Comparison of ENCODE assay signal across 40 cellular contexts in the genomic region with DNA sequence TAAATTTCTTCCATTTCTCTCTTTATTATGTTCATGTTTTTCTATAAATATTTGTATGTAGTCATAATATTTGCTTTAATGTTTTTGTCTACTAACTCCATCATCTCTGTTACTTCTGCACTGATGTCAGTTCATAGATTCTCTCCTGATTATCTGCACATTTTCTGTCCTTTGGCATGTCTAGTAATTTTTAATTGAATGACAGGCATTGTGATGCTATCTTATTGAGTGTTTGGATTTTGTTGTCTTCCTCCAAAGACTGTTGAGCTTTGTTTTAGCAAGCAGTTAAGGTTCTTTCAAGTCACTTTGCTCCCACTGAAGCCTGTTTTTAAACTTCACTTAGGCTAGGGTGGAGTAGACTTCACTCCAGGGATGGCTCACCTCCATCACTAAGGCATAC.
"Had no signal": no experiment of that assay in that cellular context is flagged by ENCODE, and none has a peak within 500 bp of the region (broad histone marks: within the 10 kb centered on the region; RNA-seq: fewer than 3 reads in every experiment).

No MANE protein-coding gene starts in this region.

- H3K4me1 Mint-ChIP-seq: activated naive CD4-positive, alpha-beta T cell treated with anti-CD3 and anti-CD28 coated beads, Interleukin-2, amount 10 ng/mL, durations not matched to agents 7 days and 5 days; activated naive CD4-positive, alpha-beta T cell treated with anti-CD3 and anti-CD28 coated beads, Interleukin-2, amount 50 U/mL, for 24 hours; activated naive CD8-positive, alpha-beta T cell treated with anti-CD3 and anti-CD28 coated beads for 36 hours; activated naive CD8-positive, alpha-beta T cell treated with anti-CD3 and anti-CD28 coated beads, Interleukin-2, amount 10 ng/mL, durations not matched to agents 7 days and 5 days; activated naive CD8-positive, alpha-beta T cell treated with anti-CD3 and anti-CD28 coated beads, Interleukin-2, amount 50 U/mL, for 24 hours; activated T-helper 17 cell treated with anti-CD3 and anti-CD28 coated beads, Interleukin-2, amount 50 U/mL, for 72 hours; brain; central memory CD8-positive, alpha-beta T cell had no signal

- H3K27me3 Mint-ChIP-seq: activated naive CD4-positive, alpha-beta T cell treated with anti-CD3 and anti-CD28 coated beads, Interleukin-2, amount 50 U/mL, for 24 hours; activated naive CD8-positive, alpha-beta T cell; activated naive CD8-positive, alpha-beta T cell treated with anti-CD3 and anti-CD28 coated beads, Interleukin-2, amount 50 U/mL, for 24 hours; activated T-helper 17 cell treated with anti-CD3 and anti-CD28 coated beads, Interleukin-2, amount 50 U/mL, for 72 hours; central memory CD8-positive, alpha-beta T cell had no signal

- H3K27ac ChIP-seq: adrenal gland, ascending aorta, body of pancreas, brain microvascular endothelial cell, breast epithelium, cardiac muscle cell had no signal

- H3K36me3 ChIP-seq: adrenal gland, ascending aorta, brain microvascular endothelial cell, breast epithelium, cardiac muscle cell had no signal

- H3K4me3 Mint-ChIP-seq: activated naive CD4-positive, alpha-beta T cell treated with anti-CD3 and anti-CD28 coated beads for 36 hours; activated naive CD4-positive, alpha-beta T cell treated with anti-CD3 and anti-CD28 coated beads, Interleukin-2, amount 10 ng/mL, durations not matched to agents 7 days and 5 days; activated naive CD4-positive, alpha-beta T cell treated with anti-CD3 and anti-CD28 coated beads, Interleukin-2, amount 50 U/mL, for 24 hours; activated naive CD8-positive, alpha-beta T cell; activated naive CD8-positive, alpha-beta T cell treated with anti-CD3 and anti-CD28 coated beads for 36 hours; activated naive CD8-positive, alpha-beta T cell treated with anti-CD3 and anti-CD28 coated beads, Interleukin-2, amount 10 ng/mL, durations not matched to agents 7 days and 5 days; activated naive CD8-positive, alpha-beta T cell treated with anti-CD3 and anti-CD28 coated beads, Interleukin-2, amount 50 U/mL, for 24 hours; activated T-cell treated with anti-CD3 and anti-CD28 coated beads, Interleukin-2, amount 50 U/mL, for 24 hours; activated T-cell treated with anti-CD3 and anti-CD28 coated beads, Interleukin-2, amount 50 U/mL, for 4 hours; activated T-cell treated with anti-CD3 and anti-CD28 coated beads, Interleukin-2, amount 50 U/mL, for 72 hours; activated T-helper 1 cell treated with anti-CD3 and anti-CD28 coated beads, Interleukin-12 subunit alpha, Interleukin-12 subunit beta, Interleukin-2, Interleukin-4 antibody, amounts not matched to agents 30 ng/mL and 10 ng/mL and 1 ng/mL, durations not matched to agents 14 hours and 24 hours and 36 hours; activated T-helper 17 cell treated with anti-CD3 and anti-CD28 coated beads, Interleukin-2, amount 50 U/mL, for 72 hours; brain; central memory CD8-positive, alpha-beta T cell had no signal

- H3K4me3 ChIP-seq: adrenal gland, ascending aorta, body of pancreas, breast epithelium, cardiac muscle cell had no signal

- H3K36me3 Mint-ChIP-seq: activated naive CD4-positive, alpha-beta T cell treated with anti-CD3 and anti-CD28 coated beads, Interleukin-2, amount 10 ng/mL, durations not matched to agents 7 days and 5 days; activated naive CD4-positive, alpha-beta T cell treated with anti-CD3 and anti-CD28 coated beads, Interleukin-2, amount 50 U/mL, for 24 hours had no signal

- H3K27ac Mint-ChIP-seq: activated naive CD4-positive, alpha-beta T cell treated with anti-CD3 and anti-CD28 coated beads for 36 hours; activated naive CD4-positive, alpha-beta T cell treated with anti-CD3 and anti-CD28 coated beads, Interleukin-2, amount 10 ng/mL, durations not matched to agents 7 days and 5 days; activated naive CD4-positive, alpha-beta T cell treated with anti-CD3 and anti-CD28 coated beads, Interleukin-2, amount 50 U/mL, for 24 hours; activated naive CD4-positive, alpha-beta T cell treated with anti-CD3 and anti-CD28 coated beads, Interleukin-2, amount 50 U/mL, for 72 hours; activated naive CD8-positive, alpha-beta T cell; activated naive CD8-positive, alpha-beta T cell treated with anti-CD3 and anti-CD28 coated beads for 36 hours; activated naive CD8-positive, alpha-beta T cell treated with anti-CD3 and anti-CD28 coated beads, Interleukin-2, amount 10 ng/mL, durations not matched to agents 7 days and 5 days; activated naive CD8-positive, alpha-beta T cell treated with anti-CD3 and anti-CD28 coated beads, Interleukin-2, amount 50 U/mL, for 24 hours; activated T-cell treated with anti-CD3 and anti-CD28 coated beads, Interleukin-2, amount 50 U/mL, for 24 hours; activated T-helper 1 cell treated with anti-CD3 and anti-CD28 coated beads, Interleukin-12 subunit alpha, Interleukin-12 subunit beta, Interleukin-2, Interleukin-4 antibody, amounts not matched to agents 30 ng/mL and 10 ng/mL and 1 ng/mL, durations not matched to agents 14 hours and 24 hours and 36 hours; activated T-helper 17 cell treated with anti-CD3 and anti-CD28 coated beads, Interleukin-2, amount 50 U/mL, for 72 hours; activated T-helper 2 cell treated with anti-CD3 and anti-CD28 coated beads, Interferon-gamma antibody, Interleukin-2, Interleukin-4, amounts not matched to agents 10 μg/mL and 5 μg/mL and 100 μg/mL, durations not matched to agents 14 hours and 24 hours and 36 hours; brain had no signal

- DNase-seq: activated effector memory CD4-positive, alpha-beta T cell treated with anti-CD3 and anti-CD28 coated beads, Interleukin-2, amount 50 U/mL, for 16 hours; activated effector memory CD4-positive, alpha-beta T cell treated with Interleukin-2 at 50 U/mL for 16 hours; activated gamma-delta T cell; activated gamma-delta T cell treated with Interleukin-2 at 50 U/mL for 16 hours; activated naive CD4-positive, alpha-beta T cell; activated naive CD4-positive, alpha-beta T cell treated with anti-CD3 and anti-CD28 coated beads for 36 hours; activated naive CD4-positive, alpha-beta T cell treated with anti-CD3 and anti-CD28 coated beads, Interleukin-2, amount 10 ng/mL, durations not matched to agents 7 days and 5 days; activated naive CD4-positive, alpha-beta T cell treated with anti-CD3 and anti-CD28 coated beads, Interleukin-2, amount 50 U/mL, for 16 hours; activated naive CD4-positive, alpha-beta T cell treated with Interleukin-2 at 50 U/mL for 16 hours; activated naive CD8-positive, alpha-beta T cell treated with anti-CD3 and anti-CD28 coated beads for 36 hours; activated naive CD8-positive, alpha-beta T cell treated with anti-CD3 and anti-CD28 coated beads, Interleukin-2, amount 10 ng/mL, durations not matched to agents 7 days and 5 days; activated naive CD8-positive, alpha-beta T cell treated with anti-CD3 and anti-CD28 coated beads, Interleukin-2, amount 50 U/mL, for 24 hours; activated T-cell treated with anti-CD3 and anti-CD28 coated beads, Interleukin-2, amount 50 U/mL, for 1 hour; activated T-cell treated with anti-CD3 and anti-CD28 coated beads, Interleukin-2, amount 50 U/mL, for 24 hours; activated T-cell treated with anti-CD3 and anti-CD28 coated beads, Interleukin-2, amount 50 U/mL, for 4 hours; activated T-cell treated with anti-CD3 and anti-CD28 coated beads, Interleukin-2, amount 50 U/mL, for 48 hours; activated T-cell treated with anti-CD3 and anti-CD28 coated beads, Interleukin-2, amount 50 U/mL, for 72 hours; adrenal gland; amniotic stem cell; amygdala; anterior cingulate cortex; aorta; body of pancreas; brain microvascular endothelial cell; caudate nucleus; central memory CD4-positive, alpha-beta T cell; cerebellar nuclear complex had no signal

- FAIRE-seq: astrocyte, bronchial epithelial cell had no signal

- H3K9me3 Mint-ChIP-seq: central memory CD8-positive, alpha-beta T cell had no signal

- H3K9me3 ChIP-seq: ascending aorta, body of pancreas had no signal

- H3K4me1 ChIP-seq: adrenal gland, ascending aorta, body of pancreas, breast epithelium had no signal

- H3K27me3 ChIP-seq: adrenal gland, ascending aorta, body of pancreas, brain microvascular endothelial cell, breast epithelium, cardiac muscle cell had no signal

- ATAC-seq: activated naive CD4-positive, alpha-beta T cell treated with anti-CD3 and anti-CD28 coated beads, Interleukin-2, amount 50 U/mL, for 72 hours; activated naive CD8-positive, alpha-beta T cell treated with anti-CD3 and anti-CD28 coated beads, Interleukin-2, amount 50 U/mL, for 24 hours; activated T-cell treated with anti-CD3 and anti-CD28 coated beads, Interleukin-2, amount 50 U/mL, for 4 hours; activated T-cell treated with anti-CD3 and anti-CD28 coated beads, Interleukin-2, amount 50 U/mL, for 72 hours; activated T-helper 17 cell treated with anti-CD3 and anti-CD28 coated beads, Interleukin-2, amount 50 U/mL, for 72 hours; body of pancreas had no signal
